19 cellular contexts compared by ENCODE assay signal in genomic region chr2:218827701-218828476, GRCh38. TPM values are rescaled to one million over a fixed set of nuclear protein-coding genes. Genes with fewer than 3 reads are reported as not detected.
DNase-seq lines count a peak whose midpoint lies in the region; ATAC-seq and TF ChIP-seq lines count a peak whose summit lies in the region.
"Had no signal": no experiment of that assay in that cellular context is flagged by ENCODE, and none has a peak within 500 bp of the region (broad histone marks: within the 10 kb centered on the region; RNA-seq: fewer than 3 reads in every experiment).

No MANE protein-coding gene starts in this region.

- peaks cover 0 to 46% (median 0%) of the 10 kb centered on the region in 7 donors for H3K27me3 ChIP-seq in spleen (replicated peaks in 1 of 7)
- H3K27me3 ChIP-seq: Peyer's patch, SJCRH30 had no signal

- 63 to 74% (median 73%) methylated on average over 13 to 14 of the region's 14 CpGs for WGBS in spleen, 5 donors

- ATAC-seq in GM19467 (IDR thresholded peaks at IDR 0.05; ENCODE audit: unreplicated experiment) = no peak

- intact Hi-C loops in dendritic cell treated with granulocyte-macrophage colony-stimulating factor and Interleukin-4, amounts not matched to agents 40 ng/mL and 50 ng/mL, for 4 days (cut with micrococcal nuclease) = no loop called here
- intact Hi-C loops in spleen (cut with DNase I; ENCODE audit: low total_unique reads) = no loop called here

- no peaks in the 10 kb centered on the region for H3K9me3 Mint-ChIP-seq in dendritic cell treated with granulocyte-macrophage colony-stimulating factor and Interleukin-4, amounts not matched to agents 40 ng/mL and 50 ng/mL, for 4 days
- no peaks in the 10 kb centered on the region for H3K9me3 Mint-ChIP-seq in neural crest cell
- H3K9me3 Mint-ChIP-seq: CD4-positive, CD25-positive, alpha-beta regulatory T cell had no signal

- no peak overlapping the region for H3K4me3 Mint-ChIP-seq in dendritic cell treated with granulocyte-macrophage colony-stimulating factor and Interleukin-4, amounts not matched to agents 40 ng/mL and 50 ng/mL, for 4 days
- H3K4me3 Mint-ChIP-seq in neural crest cell = no peak overlapping the region
- H3K4me3 Mint-ChIP-seq: CD4-positive, CD25-positive, alpha-beta regulatory T cell had no signal

- TF ChIP-seq CTCF in neural crest cell (conservative IDR thresholded peaks at IDR 0.05) (no peak), spleen (IDR thresholded peaks at IDR 0.05 in 8 of 11, conservative IDR thresholded peaks at IDR 0.05 in 3 of 11) (no peak)

- H3K4me1 ChIP-seq in spleen = peaks cover 0 to 2% (median 0%) of the 10 kb centered on the region in 6 donors
- H3K4me1 ChIP-seq: Peyer's patch had no signal

- DNase-seq in neural crest cell (ENCODE audit: low read depth, low spot score) (no peak), spleen (peak; percentile 68), GM19238 (ENCODE audit: insufficient read length, low spot score) (no peak)
- DNase-seq: CD4-positive, CD25-positive, alpha-beta regulatory T cell; H7; KBM-7; MM.1S; NCI-H1048; NCI-H1417 treated with DMSO at 0.1 percent for 48 hours; NCI-H187; NCI-H446; NCI-H526 had no signal

- peaks cover 33% of the 10 kb centered on the region for H3K4me1 Mint-ChIP-seq in dendritic cell treated with granulocyte-macrophage colony-stimulating factor and Interleukin-4, amounts not matched to agents 40 ng/mL and 50 ng/mL, for 4 days (ENCODE audit: low read depth)
- no peaks in the 10 kb centered on the region for H3K4me1 Mint-ChIP-seq in neural crest cell
- H3K4me1 Mint-ChIP-seq: CD4-positive, CD25-positive, alpha-beta regulatory T cell had no signal

- H3K4me3 ChIP-seq in spleen = no peak overlapping the region
- H3K4me3 ChIP-seq: Peyer's patch, SJCRH30 had no signal

- no peaks in the 10 kb centered on the region for H3K9me3 ChIP-seq in spleen
- H3K9me3 ChIP-seq: Peyer's patch, SJCRH30 had no signal

- peaks cover 43% of the 10 kb centered on the region for H3K27me3 Mint-ChIP-seq in dendritic cell treated with granulocyte-macrophage colony-stimulating factor and Interleukin-4, amounts not matched to agents 40 ng/mL and 50 ng/mL, for 4 days
- H3K27me3 Mint-ChIP-seq in neural crest cell (ENCODE audit: low read depth) = peaks cover 27% of the 10 kb centered on the region

- H3K36me3 ChIP-seq in spleen = no peaks in the 10 kb centered on the region
- H3K36me3 ChIP-seq: Peyer's patch, SJCRH30 had no signal

- no peak for TF ChIP-seq POLR2A in spleen (IDR thresholded peaks at IDR 0.05)

- no peak overlapping the region for H3K27ac ChIP-seq in spleen
- H3K27ac ChIP-seq: Peyer's patch, SJCRH30 had no signal

- peak overlapping the region; percentile 16 for H3K27ac Mint-ChIP-seq in dendritic cell treated with granulocyte-macrophage colony-stimulating factor and Interleukin-4, amounts not matched to agents 40 ng/mL and 50 ng/mL, for 4 days
- H3K27ac Mint-ChIP-seq in neural crest cell (ENCODE audit: unreplicated experiment) = peak overlapping the region; percentile 58
- H3K27ac Mint-ChIP-seq: CD4-positive, CD25-positive, alpha-beta regulatory T cell had no signal

- H3K36me3 Mint-ChIP-seq in dendritic cell treated with granulocyte-macrophage colony-stimulating factor and Interleukin-4, amounts not matched to agents 40 ng/mL and 50 ng/mL, for 4 days (ENCODE audit: low read depth) = no peaks in the 10 kb centered on the region
- no peaks in the 10 kb centered on the region for H3K36me3 Mint-ChIP-seq in neural crest cell (ENCODE audit: low read depth)
- H3K36me3 Mint-ChIP-seq: CD4-positive, CD25-positive, alpha-beta regulatory T cell had no signal

RNA-seq across cellular contexts. Expression of gene PRKAG3, which starts 3.7 kb away (rescaled TPM):
- total RNA-seq in neural crest cell (not detected in 2 replicates), spleen (not detected)
- polyA plus RNA-seq in spleen = not detected
- total RNA-seq: A673; CD4-positive, CD25-positive, alpha-beta regulatory T cell; H7; OCI-LY7; Peyer's patch had no signal
- polyA plus RNA-seq: BJ; CD4-positive, CD25-positive, alpha-beta regulatory T cell had no signal

RNA-seq across cellular contexts. Expression of gene WNT6, which starts 31.7 kb away (rescaled TPM):
- not detected in 2 replicates for total RNA-seq in neural crest cell
- total RNA-seq in spleen = 10 to 100 TPM in 3 of 7 donors, 1 to 10 TPM in 4; 2.2 to 10.9 (median 10.0) TPM
- polyA plus RNA-seq in spleen = 1 to 10 TPM; 1.1 to 4.0 (median 1.1) TPM
- total RNA-seq: A673; CD4-positive, CD25-positive, alpha-beta regulatory T cell; H7; Peyer's patch had no signal
- polyA plus RNA-seq: BJ; CD4-positive, CD25-positive, alpha-beta regulatory T cell had no signal

RNA-seq across cellular contexts. Expression of gene CYP27A1, which starts 45.9 kb away (rescaled TPM):
- total RNA-seq in neural crest cell (3.2 and 4.8 TPM in 2 replicates), spleen (10 to 100 TPM; 11.6 to 24.9 (median 17.2) TPM)
- polyA plus RNA-seq in spleen = 10 to 100 TPM in 2 of 3 donors, 1 to 10 TPM in 1; 8.7 to 65.5 (median 13.2) TPM
- total RNA-seq: CD4-positive, CD25-positive, alpha-beta regulatory T cell had no signal

RNA-seq across cellular contexts. Expression of gene WNT10A, which starts 52.8 kb away (rescaled TPM):
- not detected in 2 replicates for total RNA-seq in neural crest cell
- 1 to 10 TPM; 1.6 to 7.9 (median 3.5) TPM for total RNA-seq in spleen
- polyA plus RNA-seq in spleen = 1 to 10 TPM; 1.5 to 2.5 (median 1.5) TPM
- total RNA-seq: H7 had no signal
- polyA plus RNA-seq: BJ had no signal
